ENCODE assay signal across 10 cellular contexts in genomic region chr15:55743615-55743978, GRCh38. TPM values are rescaled to one million over a fixed set of nuclear protein-coding genes. Genes with fewer than 3 reads are reported as not detected.
DNase-seq lines count a peak whose midpoint lies in the region; ATAC-seq and TF ChIP-seq lines count a peak whose summit lies in the region.
"Had no signal": no experiment of that assay in that cellular context is flagged by ENCODE, and none has a peak within 500 bp of the region (broad histone marks: within the 10 kb centered on the region; RNA-seq: fewer than 3 reads in every experiment).

No MANE protein-coding gene starts in this region.

- H3K36me3 ChIP-seq in CD4-positive, alpha-beta memory T cell (ENCODE audit: insufficient read depth, low read length) = no peaks in the 10 kb centered on the region
- no peaks in the 10 kb centered on the region for H3K36me3 ChIP-seq in Panc1 (ENCODE audit: control insufficient read depth, insufficient read depth, low read length)
- peaks cover 0 to 2% of the 10 kb centered on the region in 2 experiments for H3K36me3 ChIP-seq in trophoblast cell (ENCODE audit: control insufficient read depth in 1 of 2, insufficient read depth in 2 of 2, low read length in 2 of 2)

- H3K9me3 Mint-ChIP-seq in CD4-positive, alpha-beta memory T cell = no peaks in the 10 kb centered on the region

- peaks cover 12% of the 10 kb centered on the region for H3K4me1 ChIP-seq in CD4-positive, alpha-beta memory T cell (ENCODE audit: insufficient read depth, low read length)
- H3K4me1 ChIP-seq in Panc1 (ENCODE audit: control insufficient read depth, insufficient read depth, low read length) (peaks cover 11% of the 10 kb centered on the region), trophoblast cell (ENCODE audit: control insufficient read depth in 1 of 2, insufficient read depth in 2 of 2, low read length in 2 of 2) (peaks cover 2% of the 10 kb centered on the region in 2 experiments)

- in situ Hi-C loops in Panc1 (cut with HindIII; ENCODE audit: low pct_unique_long_range_greater_than_20kb, low sequenced_read_pairs) = no loop called here

- H3K27ac Mint-ChIP-seq in CD4-positive, alpha-beta memory T cell = no peak overlapping the region

- H2AK5ac ChIP-seq in trophoblast cell (ENCODE audit: low read length) = no peak overlapping the region

- H2AFZ ChIP-seq in trophoblast cell (ENCODE audit: insufficient read depth, low read length, poor library complexity) = no peak overlapping the region

- ATAC-seq in Panc1 = no peak
- ATAC-seq in GM21381 (IDR thresholded peaks at IDR 0.05; ENCODE audit: unreplicated experiment) = no peak

- peaks cover 0 to 11% (median 2%) of the 10 kb centered on the region in 4 donors for H3K4me1 Mint-ChIP-seq in CD4-positive, alpha-beta memory T cell

- H3K27me3 ChIP-seq in CD4-positive, alpha-beta memory T cell (ENCODE audit: insufficient read depth, low read length) = peaks cover 22% of the 10 kb centered on the region
- H3K27me3 ChIP-seq in Panc1 (ENCODE audit: control insufficient read depth, insufficient read depth, low read length) (no peaks in the 10 kb centered on the region), trophoblast cell (ENCODE audit: insufficient read depth, low read length) (no peaks in the 10 kb centered on the region)

- peaks cover 20% of the 10 kb centered on the region for H3K79me2 ChIP-seq in trophoblast cell (ENCODE audit: control insufficient read depth, insufficient read depth, low read length, poor library complexity)

- no TSS peak for BruUV-seq in Panc1 (replicated peaks; lab: Mats Ljungman, UMichigan)

- H3K27me3 Mint-ChIP-seq in CD4-positive, alpha-beta memory T cell = peaks cover 20 to 21% of the 10 kb centered on the region in 2 donors

- no peak overlapping the region for H3K4me3 ChIP-seq in CD4-positive, alpha-beta memory T cell (ENCODE audit: low read length in 2 of 2)
- peak overlapping the region; percentile 64 to 89 for H3K4me3 ChIP-seq in Panc1 (ENCODE audit: low read depth in 2 of 2, low read length in 2 of 2)
- peak overlapping the region; percentile 72 for H3K4me3 ChIP-seq in fibroblast of mammary gland (ENCODE audit: control insufficient read depth, low read depth, low read length)
- no peak overlapping the region for H3K4me3 ChIP-seq in trophoblast cell (ENCODE audit: low read depth, low read length)

- H3K14ac ChIP-seq in trophoblast cell (ENCODE audit: low read length) = no peak overlapping the region

- H4K91ac ChIP-seq in trophoblast cell (ENCODE audit: low read depth, low read length) = peak overlapping the region; percentile 53

- no peak overlapping the region for H2BK12ac ChIP-seq in trophoblast cell (ENCODE audit: low read length)

- peak overlapping the region; percentile 81 for H3K18ac ChIP-seq in trophoblast cell (ENCODE audit: low read length)

- H3K9me3 ChIP-seq in CD4-positive, alpha-beta memory T cell (ENCODE audit: control insufficient read depth in 1 of 2, low read length in 2 of 2) = no peaks in the 10 kb centered on the region
- no peaks in the 10 kb centered on the region for H3K9me3 ChIP-seq in Panc1 (ENCODE audit: control insufficient read depth, insufficient read depth, low read depth, low read length)
- no peaks in the 10 kb centered on the region for H3K9me3 ChIP-seq in trophoblast cell (ENCODE audit: insufficient read depth, low read depth, low read length)

- intact Hi-C loops in CD4-positive, alpha-beta memory T cell (cut with micrococcal nuclease) = no loop called here
- intact Hi-C loops in Panc1 (cut with micrococcal nuclease; ENCODE audit: unreplicated experiment) = no loop called here

- H3K36me3 Mint-ChIP-seq in CD4-positive, alpha-beta memory T cell = no peaks in the 10 kb centered on the region

- no peak overlapping the region for H2BK5ac ChIP-seq in trophoblast cell (ENCODE audit: low read depth, low read length, poor library complexity)

- H3K4me3 Mint-ChIP-seq in CD4-positive, alpha-beta memory T cell = peak overlapping the region; percentile 22 to 85 (median 60)

- TF ChIP-seq CTCF in Panc1 (IDR thresholded peaks at IDR 0.05) = no peak
- no peak for TF ChIP-seq CTCF in fibroblast of mammary gland (conservative IDR thresholded peaks at IDR 0.05; ENCODE audit: control insufficient read depth, insufficient read depth, low read depth, low read length)

- H4K8ac ChIP-seq in trophoblast cell (ENCODE audit: low read depth, low read length) = peak overlapping the region; percentile 33

- POLR2A ChIA-PET in CD4-positive, alpha-beta memory T cell (lab: Charles Lee; ENCODE audit: partially characterized antibody) = no interaction called here
- POLR2A ChIA-PET in Panc1 (lab: Charles Lee) = no interaction called here

- peak overlapping the region; percentile 46 for H2BK120ac ChIP-seq in trophoblast cell (ENCODE audit: insufficient read depth, low read length, poor library complexity)

- H3K23ac ChIP-seq in trophoblast cell (ENCODE audit: low read length) = no peak overlapping the region

- DNase-seq in CD4-positive, alpha-beta memory T cell = no peak
- DNase-seq in Panc1 (ENCODE audit: low read depth, low spot score) (no peak), fibroblast of mammary gland (ENCODE audit: low read depth) (no peak), trophoblast cell (no peak), AG08395 (ENCODE audit: low spot score) (no peak), HuH-7 (ENCODE audit: low spot score) (no peak), NCI-H1092 treated with DMSO at 0.1 percent for 48 hours (lab: John Stamatoyannopoulos, UW) (no peak)

- peak overlapping the region; percentile 62 for H3K4me2 ChIP-seq in trophoblast cell (ENCODE audit: low read length)

- H4K12ac ChIP-seq in trophoblast cell (ENCODE audit: low read depth, low read length) = no peak overlapping the region

- no CpG with 5 or more reads among the region's 9 CpGs for WGBS in trophoblast cell (ENCODE audit: extremely low coverage, insufficient coverage, insufficient read length)

- H3K9ac ChIP-seq in trophoblast cell (ENCODE audit: low read length) = no peak overlapping the region

- H3K27ac ChIP-seq in CD4-positive, alpha-beta memory T cell (ENCODE audit: low read depth, low read length) = no peak overlapping the region
- H3K27ac ChIP-seq in Panc1 (ENCODE audit: low read length) = peak overlapping the region; percentile 82
- H3K27ac ChIP-seq in trophoblast cell (ENCODE audit: low read depth, low read length) = peak overlapping the region; percentile 97
- H3K27ac ChIP-seq: HL-60 had no signal

- H3K4ac ChIP-seq in trophoblast cell (ENCODE audit: low read depth, low read length) = peak overlapping the region; percentile 48

- CTCF ChIA-PET in CD4-positive, alpha-beta memory T cell (lab: Charles Lee; ENCODE audit: partially characterized antibody) = no interaction called here
- CTCF ChIA-PET in Panc1 (lab: Charles Lee) = no interaction called here

- peaks cover 31% of the 10 kb centered on the region for H3K79me1 ChIP-seq in trophoblast cell (ENCODE audit: low read length)

RNA-seq across cellular contexts. Expression of gene PRTG, which starts 0.6 kb away (rescaled TPM):
- not detected for total RNA-seq in CD4-positive, alpha-beta memory T cell
- polyA plus RNA-seq in CD4-positive, alpha-beta memory T cell = not detected
- 11.4 TPM for total RNA-seq in Panc1 (2021; ENCODE audit: unreplicated experiment)
- polyA plus RNA-seq in Panc1 (2012; ENCODE audit: insufficient read length) = 2.6 TPM
- polyA plus RNA-seq in trophoblast cell (2013) = 78.9 and 95.7 TPM in 2 replicates
- total RNA-seq: GM12878 had no signal

Comparison
In these comparisons a context has a peak if more than half of its experiments do, and no peak if none do; other contexts are left out.
1. H3K4me3 ChIP-seq: peak in Panc1 (2 of 2) and fibroblast of mammary gland (single experiment); none in CD4-positive, alpha-beta memory T cell (0 of 2) and trophoblast cell (single experiment).
2. RNA of gene PRTG, which starts 0.6 kb away (total RNA-seq): 11.4 TPM in Panc1 (single experiment); not detected in CD4-positive, alpha-beta memory T cell; every median in the first group is over 10 times any median in the second.